Comparison of ENCODE assay signal across 10 cellular contexts in genomic region chr6:390914-391558, GRCh38. TPM values are rescaled to one million over a fixed set of nuclear protein-coding genes. Genes with fewer than 3 reads are reported as not detected.
DNase-seq lines count a peak whose midpoint lies in the region; ATAC-seq and TF ChIP-seq lines count a peak whose summit lies in the region.
"Had no signal": no experiment of that assay in that cellular context is flagged by ENCODE, and none has a peak within 500 bp of the region (broad histone marks: within the 10 kb centered on the region; RNA-seq: fewer than 3 reads in every experiment).

No MANE protein-coding gene starts in this region.

- peaks cover 100% of the 10 kb centered on the region for H3K27me3 ChIP-seq in neutrophil

- peaks cover 53% of the 10 kb centered on the region for H3K27me3 Mint-ChIP-seq in dendritic cell treated with granulocyte-macrophage colony-stimulating factor and Interleukin-4, amounts not matched to agents 40 ng/mL and 50 ng/mL, for 4 days

- DNase-seq in Daoy (ENCODE audit: low read depth) (peak; percentile 38), M059J (ENCODE audit: low read depth) (peak; percentile 54), dedifferentiated amniotic fluid mesenchymal stem cell (ENCODE audit: extremely low spot score) (no peak), NCI-H2196 (lab: John Stamatoyannopoulos, UW; ENCODE audit: unreplicated experiment) (no peak), NCI-H748 treated with DMSO at 0.1 percent for 48 hours (lab: John Stamatoyannopoulos, UW) (no peak)

- no peak for TF ChIP-seq CTCF in neutrophil (IDR thresholded peaks at IDR 0.05)

- ATAC-seq in GM21390 (IDR thresholded peaks at IDR 0.05; ENCODE audit: unreplicated experiment), result peak; percentile 24

- H3K27ac ChIP-seq in neutrophil, result no peak overlapping the region
- H3K27ac ChIP-seq: epithelial cell of prostate, HL-60 had no signal

- no peaks in the 10 kb centered on the region for H3K9me3 Mint-ChIP-seq in dendritic cell treated with granulocyte-macrophage colony-stimulating factor and Interleukin-4, amounts not matched to agents 40 ng/mL and 50 ng/mL, for 4 days

- peaks cover 50% of the 10 kb centered on the region for H3K4me1 Mint-ChIP-seq in dendritic cell treated with granulocyte-macrophage colony-stimulating factor and Interleukin-4, amounts not matched to agents 40 ng/mL and 50 ng/mL, for 4 days (ENCODE audit: low read depth)

- H3K4me1 ChIP-seq in neutrophil (ENCODE audit: control insufficient read depth in 1 of 2, insufficient read depth in 1 of 2, low read depth in 1 of 2, low read length in 1 of 2), result peaks cover 24 to 27% of the 10 kb centered on the region in 2 experiments

- peaks cover 48% of the 10 kb centered on the region for H3K36me3 Mint-ChIP-seq in dendritic cell treated with granulocyte-macrophage colony-stimulating factor and Interleukin-4, amounts not matched to agents 40 ng/mL and 50 ng/mL, for 4 days (ENCODE audit: low read depth)

- intact Hi-C loops in dendritic cell treated with granulocyte-macrophage colony-stimulating factor and Interleukin-4, amounts not matched to agents 40 ng/mL and 50 ng/mL, for 4 days (cut with micrococcal nuclease), result loop anchor here (5.0 kb wide), 4 partner anchors 34 to 204 kb away; partner anchors contain the start of gene DUSP22

- peak overlapping the region; percentile 83 for H3K27ac Mint-ChIP-seq in dendritic cell treated with granulocyte-macrophage colony-stimulating factor and Interleukin-4, amounts not matched to agents 40 ng/mL and 50 ng/mL, for 4 days

- no peaks in the 10 kb centered on the region for H3K36me3 ChIP-seq in neutrophil

- H3K4me3 Mint-ChIP-seq in dendritic cell treated with granulocyte-macrophage colony-stimulating factor and Interleukin-4, amounts not matched to agents 40 ng/mL and 50 ng/mL, for 4 days, result peak overlapping the region; percentile 83

- no peaks in the 10 kb centered on the region for H3K9me3 ChIP-seq in neutrophil

- H3K4me3 ChIP-seq in neutrophil (ENCODE audit: low read depth in 1 of 2, low read length in 1 of 2), result peak overlapping the region; percentile 70 to 71

RNA-seq across cellular contexts. Expression of gene IRF4, which starts 0.5 kb away (rescaled TPM):
- total RNA-seq in Daoy (2014; rRNA removed; shearing (Covaris generic)), result 0.23 TPM in 1 of 2 replicates, not detected in the other
- total RNA-seq in M059J (2014; rRNA removed; shearing (Covaris generic)), result 0.02 TPM in 1 of 2 replicates, not detected in the other

Comparison
In these comparisons a context has a peak if more than half of its experiments do, and no peak if none do; other contexts are left out.
1. DNase-seq: peak in Daoy (single experiment) and M059J (single experiment); none in dedifferentiated amniotic fluid mesenchymal stem cell (single experiment), NCI-H2196 (single experiment) and NCI-H748 treated with DMSO at 0.1 percent for 48 hours (single experiment).